In genomic region chr2:89883624-89884023, GRCh38 we compare ENCODE assay signal across 8 cellular contexts.
DNase-seq lines count a peak whose midpoint lies in the region; ATAC-seq, FAIRE-seq and TF ChIP-seq lines count a peak whose summit lies in the region.
"Not testable (repeated sequence)": the region's sequence is repeated elsewhere in the genome, so short reads cannot be mapped to it uniquely, and the experiment has no call there.

No MANE protein-coding gene starts in this region.

- CTCF ChIA-PET in GM12878 (lab: Yijun Ruan, JAX): not testable (repeated sequence)

- RAD21 ChIA-PET in GM12878 (lab: Charles Lee; ENCODE audit: unreplicated experiment): not testable (repeated sequence)

- H3K27me3 ChIP-seq in KMS-11 (ENCODE audit: insufficient read depth, low read depth); GM12878 (replicated peaks in 1 of 2; ENCODE audit: control insufficient read depth in 2 of 2, insufficient read depth in 2 of 2, low read length in 1 of 2): not testable (repeated sequence)

- intact Hi-C loops in GM12878 (cut with micrococcal nuclease; ENCODE audit: unreplicated experiment): not testable (repeated sequence)

- 10% methylated on average over 2 of the region's 2 CpGs for WGBS in GM12878 (ENCODE audit: insufficient coverage, insufficient replicate concordance, low lambda C conversion rate, missing lambda C conversion rate)

- not testable (repeated sequence) for H3K4me3 ChIP-seq in KMS-11 (IDR thresholded peaks at IDR 0.05; ENCODE audit: insufficient read depth, low read depth, low read length); GM12878

- TF ChIP-seq CTCF in KMS-11 (conservative IDR thresholded peaks at IDR 0.05; ENCODE audit: low read depth, low read length); GM12878 (IDR thresholded peaks at IDR 0.05 in 2 of 3, conservative IDR thresholded peaks at IDR 0.05 in 1 of 3; ENCODE audit: control insufficient read depth in 2 of 3, extremely low read depth in 1 of 3, insufficient read depth in 1 of 3, low read depth in 3 of 3, low read length in 3 of 3): not testable (repeated sequence)

- peak overlapping the region; percentile 60 for H3K9ac ChIP-seq in KMS-11
- H3K9ac ChIP-seq in GM12878 (ENCODE audit: control insufficient read depth, insufficient read depth, low read length): not testable (repeated sequence)

- H3K79me2 ChIP-seq in KMS-11 (ENCODE audit: insufficient read depth, low read depth); GM12878 (ENCODE audit: control insufficient read depth, insufficient read depth, low read length): not testable (repeated sequence)

- DNase-seq in GM12891 (ENCODE audit: insufficient read length, low spot score); GM12878 (ENCODE audit: low read depth, low spot score): not testable (repeated sequence)

- not testable (repeated sequence) for H2AFZ ChIP-seq in KMS-11 (ENCODE audit: low read depth); GM12878 (ENCODE audit: control insufficient read depth, low read depth, low read length)

- not testable (repeated sequence) for TF ChIP-seq EP300 in GM12878 (IDR thresholded peaks at IDR 0.05; ENCODE audit: borderline replicate concordance in 1 of 2, control insufficient read depth in 1 of 2, low read depth in 2 of 2, low read length in 2 of 2)

- H3K4me2 ChIP-seq in KMS-11; GM12878 (ENCODE audit: control insufficient read depth, insufficient read depth): not testable (repeated sequence)

- not testable (repeated sequence) for BruUV-seq in GM12878 (replicated peaks; lab: Mats Ljungman, UMichigan)

- TF ChIP-seq POLR2A in GM12891 (IDR thresholded peaks at IDR 0.05; ENCODE audit: low read depth, low read length); GM12878 (IDR thresholded peaks at IDR 0.05; ENCODE audit: low read depth, low read length): not testable (repeated sequence)

- SMC1A ChIA-PET in GM12878 (lab: Charles Lee; ENCODE audit: uncharacterized antibody, unreplicated experiment): not testable (repeated sequence)

- H4K20me1 ChIP-seq in KMS-11 (ENCODE audit: insufficient read depth); GM12878 (ENCODE audit: control insufficient read depth, insufficient read depth): not testable (repeated sequence)

- FAIRE-seq in GM12891 (lab: Jason Lieb, UNC): peak; percentile 78
- FAIRE-seq in GM12878 (lab: Jason Lieb, UNC): not testable (repeated sequence)

- not testable (repeated sequence) for TF ChIP-seq RAD21 in GM12878 (IDR thresholded peaks at IDR 0.05; ENCODE audit: insufficient read depth, low read depth, low read length)

- not testable (repeated sequence) for H3K4me1 ChIP-seq in KMS-11 (ENCODE audit: low read depth, poor library complexity, severe bottlenecking); GM12878 (ENCODE audit: control insufficient read depth, insufficient read depth, low read length)

- peak overlapping the region; percentile 71 for H3K27ac ChIP-seq in KMS-11
- not testable (repeated sequence) for H3K27ac ChIP-seq in GM12878 (ENCODE audit: control insufficient read depth, insufficient read depth)

- peak; percentile 52 for ATAC-seq in GM18867 (IDR thresholded peaks at IDR 0.05; ENCODE audit: unreplicated experiment)
- peak; percentile 53 for ATAC-seq in GM19035 (IDR thresholded peaks at IDR 0.05; ENCODE audit: unreplicated experiment)
- peak; percentile 51 for ATAC-seq in GM21723 (IDR thresholded peaks at IDR 0.05; ENCODE audit: unreplicated experiment)
- ATAC-seq in HG02870 (IDR thresholded peaks at IDR 0.05; ENCODE audit: unreplicated experiment): peak; percentile 40
- ATAC-seq in HG03095 (IDR thresholded peaks at IDR 0.05; ENCODE audit: unreplicated experiment): peak; percentile 44
- ATAC-seq in GM12878: peak; percentile 63

- H3K9me3 ChIP-seq in GM12878 (replicated peaks; ENCODE audit: control insufficient read depth, insufficient read depth, low read length): not testable (repeated sequence)

- POLR2A ChIA-PET in GM12878 (lab: Charles Lee): not testable (repeated sequence)

- not testable (repeated sequence) for H3K36me3 ChIP-seq in KMS-11 (ENCODE audit: insufficient read depth); GM12878 (ENCODE audit: control insufficient read depth in 2 of 2, insufficient read depth in 2 of 2, low read length in 1 of 2)

- in situ Hi-C loops in GM12878 (cut with MboI): not testable (repeated sequence)
